ENCODE assay signal across 23 cellular contexts in the genomic region with DNA sequence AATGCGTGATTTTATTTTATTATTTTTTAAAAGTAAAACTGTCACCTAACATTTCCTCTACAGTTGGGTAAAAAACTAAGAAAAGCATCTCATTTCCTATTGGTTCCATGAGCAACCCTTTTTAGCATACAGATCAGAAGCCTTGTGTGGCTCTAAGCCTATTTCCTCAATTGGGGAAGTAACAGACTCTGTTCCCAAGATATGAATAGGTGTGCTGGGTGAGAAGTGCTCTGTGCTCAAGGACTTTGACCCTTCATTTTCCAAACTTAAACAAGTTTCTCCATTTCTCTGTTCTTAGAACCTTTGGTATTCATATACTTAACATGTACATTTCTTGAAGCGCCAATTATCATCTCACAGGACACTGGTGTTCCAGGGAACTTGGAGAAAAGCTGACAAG. TPM values are rescaled to one million over a fixed set of nuclear protein-coding genes. Genes with fewer than 3 reads are reported as not detected.
DNase-seq lines count a peak whose midpoint lies in the region; ATAC-seq and TF ChIP-seq lines count a peak whose summit lies in the region.
"Had no signal": no experiment of that assay in that cellular context is flagged by ENCODE, and none has a peak within 500 bp of the region (broad histone marks: within the 10 kb centered on the region; RNA-seq: fewer than 3 reads in every experiment).

No MANE protein-coding gene starts in this region.

- DNase-seq in Calu3: no peak
- peak; percentile 27 for DNase-seq in OCI-LY7 (ENCODE audit: low spot score)
- DNase-seq in smooth muscle cell (lab: John Stamatoyannopoulos, UW; ENCODE audit: unreplicated experiment): no peak
- DNase-seq in middle frontal gyrus (ENCODE audit: extremely low spot score, low spot score): no peak
- DNase-seq in effector CD4-positive, alpha-beta T cell: no peak
- DNase-seq in superior temporal gyrus (ENCODE audit: extremely low spot score): no peak
- DNase-seq: activated CD4-positive, alpha-beta T cell treated with anti-CD3 and anti-CD28 coated beads, Interleukin-2, amount 50 U/mL, for 4 hours; anterior cingulate cortex; CD4-positive, CD25-positive, alpha-beta regulatory T cell; dermis blood vessel endothelial cell; DMS 273 treated with DMSO at 0.1 percent for 48 hours; GOT3; left cardiac atrium; MG63; psoas muscle; T-helper 9 cell had no signal

- peak overlapping the region; percentile 18 for H3K4me3 Mint-ChIP-seq in Calu3 (ENCODE audit: low read depth, unreplicated experiment)
- H3K4me3 Mint-ChIP-seq: activated naive CD4-positive, alpha-beta T cell treated with anti-CD3 and anti-CD28 coated beads, Interleukin-2, amount 50 U/mL, for 24 hours; activated T-helper 1 cell treated with anti-CD3 and anti-CD28 coated beads, Interleukin-12 subunit alpha, Interleukin-12 subunit beta, Interleukin-2, Interleukin-4 antibody, amounts not matched to agents 30 ng/mL and 10 ng/mL and 1 ng/mL, durations not matched to agents 14 hours and 24 hours and 36 hours; CD4-positive, CD25-positive, alpha-beta regulatory T cell; neural progenitor cell; WTC11 had no signal

- H3K4me1 Mint-ChIP-seq in Calu3 (ENCODE audit: low read depth, unreplicated experiment): peaks cover 63% of the 10 kb centered on the region

- TF ChIP-seq CTCF in Calu3 (IDR thresholded peaks at IDR 0.05; ENCODE audit: unreplicated experiment) (no peak), OCI-LY7 (conservative IDR thresholded peaks at IDR 0.05; ENCODE audit: low read length) (no peak), gastroesophageal sphincter (IDR thresholded peaks at IDR 0.05) (no peak), smooth muscle cell (IDR thresholded peaks at IDR 0.05; ENCODE audit: borderline replicate concordance, insufficient read depth, poor library complexity, severe bottlenecking) (no peak)

- H3K4me1 ChIP-seq in OCI-LY7 (ENCODE audit: insufficient read depth, low read length, poor library complexity, severe bottlenecking) (peaks cover 81% of the 10 kb centered on the region), gastroesophageal sphincter (peaks cover 0 to 21% (median 6%) of the 10 kb centered on the region in 3 donors), smooth muscle cell (ENCODE audit: low read depth) (peaks cover 11% of the 10 kb centered on the region)
- H3K4me1 ChIP-seq: psoas muscle had no signal

- no peaks in the 10 kb centered on the region for H3K9me2 ChIP-seq in OCI-LY7 (ENCODE audit: insufficient read depth, low read length)

- TF ChIP-seq POLR2A in gastroesophageal sphincter (IDR thresholded peaks at IDR 0.05): no peak

- ATAC-seq in gastroesophageal sphincter (no peak), GM18517 (IDR thresholded peaks at IDR 0.05; ENCODE audit: unreplicated experiment) (no peak)
- ATAC-seq: WTC11 had no signal

- H3K9ac ChIP-seq in smooth muscle cell (ENCODE audit: low read depth): no peak overlapping the region
- H3K9ac ChIP-seq: neural progenitor cell had no signal

- H3K4me3 ChIP-seq in OCI-LY7 (ENCODE audit: low read depth, low read length, poor library complexity, severe bottlenecking) (no peak overlapping the region), gastroesophageal sphincter (no peak overlapping the region), smooth muscle cell (peak overlapping the region; percentile 0)
- H3K4me3 ChIP-seq: MG63, neural progenitor cell, psoas muscle had no signal

- peaks cover 92% of the 10 kb centered on the region for H3K79me2 ChIP-seq in OCI-LY7 (ENCODE audit: insufficient read depth, low read depth, low read length)
- H3K79me2 ChIP-seq in smooth muscle cell (ENCODE audit: low read depth): peaks cover 53% of the 10 kb centered on the region

- WGBS in gastroesophageal sphincter (ENCODE audit: low coverage in 1 of 2), 2 donors: 91 to 96% methylated on average over 2 of the region's 2 CpGs
- 93% methylated on average over 2 of the region's 2 CpGs for WGBS in smooth muscle cell (ENCODE audit: low lambda C conversion rate)

- peaks cover 7% of the 10 kb centered on the region for H3K36me3 Mint-ChIP-seq in Calu3 (ENCODE audit: insufficient read depth, unreplicated experiment)
- H3K36me3 Mint-ChIP-seq: activated naive CD4-positive, alpha-beta T cell treated with anti-CD3 and anti-CD28 coated beads, Interleukin-2, amount 50 U/mL, for 24 hours; CD4-positive, CD25-positive, alpha-beta regulatory T cell had no signal

- no peaks in the 10 kb centered on the region for H3K9me3 Mint-ChIP-seq in Calu3 (ENCODE audit: low read depth, unreplicated experiment)
- H3K9me3 Mint-ChIP-seq: activated naive CD4-positive, alpha-beta T cell treated with anti-CD3 and anti-CD28 coated beads, Interleukin-2, amount 50 U/mL, for 24 hours; activated T-helper 1 cell treated with anti-CD3 and anti-CD28 coated beads, Interleukin-12 subunit alpha, Interleukin-12 subunit beta, Interleukin-2, Interleukin-4 antibody, amounts not matched to agents 30 ng/mL and 10 ng/mL and 1 ng/mL, durations not matched to agents 14 hours and 24 hours and 36 hours; CD4-positive, CD25-positive, alpha-beta regulatory T cell had no signal

- H3K27ac ChIP-seq in OCI-LY7 (ENCODE audit: low read depth, low read length, poor library complexity, severe bottlenecking) (no peak overlapping the region), gastroesophageal sphincter (peak overlapping the region in 3 of 4 donors; percentile 8 to 61 (median 20)), smooth muscle cell (ENCODE audit: low read depth) (peak overlapping the region; percentile 59)
- H3K27ac ChIP-seq: epithelial cell of prostate, neural progenitor cell, psoas muscle had no signal

- no peaks in the 10 kb centered on the region for H3K9me3 ChIP-seq in OCI-LY7 (ENCODE audit: low read length)
- H3K9me3 ChIP-seq in gastroesophageal sphincter: no peaks in the 10 kb centered on the region
- H3K9me3 ChIP-seq in smooth muscle cell (replicated peaks; ENCODE audit: low read depth): no peaks in the 10 kb centered on the region
- H3K9me3 ChIP-seq: MG63, psoas muscle had no signal

- H3K27me3 Mint-ChIP-seq in Calu3 (ENCODE audit: unreplicated experiment): no peaks in the 10 kb centered on the region
- H3K27me3 Mint-ChIP-seq: activated naive CD4-positive, alpha-beta T cell treated with anti-CD3 and anti-CD28 coated beads, Interleukin-2, amount 50 U/mL, for 24 hours; CD4-positive, CD25-positive, alpha-beta regulatory T cell had no signal

- no peak overlapping the region for H3K27ac Mint-ChIP-seq in Calu3 (ENCODE audit: unreplicated experiment)
- H3K27ac Mint-ChIP-seq: activated naive CD4-positive, alpha-beta T cell treated with anti-CD3 and anti-CD28 coated beads, Interleukin-2, amount 50 U/mL, for 24 hours; activated T-helper 1 cell treated with anti-CD3 and anti-CD28 coated beads, Interleukin-12 subunit alpha, Interleukin-12 subunit beta, Interleukin-2, Interleukin-4 antibody, amounts not matched to agents 30 ng/mL and 10 ng/mL and 1 ng/mL, durations not matched to agents 14 hours and 24 hours and 36 hours; CD4-positive, CD25-positive, alpha-beta regulatory T cell; neural progenitor cell; WTC11 had no signal

- CTCF ChIA-PET in Calu3 (lab: Charles Lee): interaction anchor here (0.7 to 4.2 kb wide), 6 partner anchors 9 to 191 kb away, joined by 3 to 29 read pairs (median 3); a partner anchor contains a TSS
- CTCF ChIA-PET in OCI-LY7 (lab: Charles Lee; ENCODE audit: unreplicated experiment): no interaction called here

- BruUV-seq in Calu3 (replicated peaks; lab: Mats Ljungman, UMichigan) (no TSS peak), OCI-LY7 (replicated peaks; lab: Mats Ljungman, UMichigan) (no TSS peak)

- H2AFZ ChIP-seq in OCI-LY7 (ENCODE audit: low read length): no peak overlapping the region
- no peak overlapping the region for H2AFZ ChIP-seq in smooth muscle cell (ENCODE audit: low read depth)
- H2AFZ ChIP-seq: neural progenitor cell had no signal

- H4K20me1 ChIP-seq in OCI-LY7 (ENCODE audit: insufficient read depth, low read length) (peaks cover 9% of the 10 kb centered on the region; the same call in 1 of the 2 replicates), smooth muscle cell (ENCODE audit: low read depth) (peaks cover 43% of the 10 kb centered on the region)

- POLR2A ChIA-PET in OCI-LY7 (lab: Charles Lee): interaction anchor here (0.6 to 1.3 kb wide), 3 partner anchors 10 to 123 kb away, joined by 3 to 4 read pairs (median 3); no protein-coding TSS in a partner anchor

- peak overlapping the region; percentile 78 for H3K4me2 ChIP-seq in OCI-LY7 (ENCODE audit: low read length)
- peak overlapping the region; percentile 55 for H3K4me2 ChIP-seq in smooth muscle cell
- H3K4me2 ChIP-seq: neural progenitor cell had no signal

- H3K27me3 ChIP-seq in gastroesophageal sphincter: no peaks in the 10 kb centered on the region
- H3K27me3 ChIP-seq in smooth muscle cell (ENCODE audit: low read depth): no peaks in the 10 kb centered on the region
- H3K27me3 ChIP-seq: MG63, neural progenitor cell had no signal

- no peak for TF ChIP-seq EP300 in gastroesophageal sphincter (IDR thresholded peaks at IDR 0.05)

- peaks cover 15% of the 10 kb centered on the region for H3F3A ChIP-seq in smooth muscle cell (ENCODE audit: low read depth)

- H3K36me3 ChIP-seq in OCI-LY7 (ENCODE audit: insufficient read depth, low read length): peaks cover 8% of the 10 kb centered on the region; the same call in 1 of the 2 replicates
- no peaks in the 10 kb centered on the region for H3K36me3 ChIP-seq in gastroesophageal sphincter
- H3K36me3 ChIP-seq in smooth muscle cell (ENCODE audit: low read depth): no peaks in the 10 kb centered on the region
- H3K36me3 ChIP-seq: MG63, neural progenitor cell had no signal

- intact Hi-C loops in Calu3 (cut with micrococcal nuclease; ENCODE audit: unreplicated experiment) (loop anchor here (1.0 kb wide), 1 partner anchor 8 kb away; no protein-coding TSS in a partner anchor), OCI-LY7 (cut with micrococcal nuclease; ENCODE audit: unreplicated experiment) (loop anchor here (5.0 kb wide), 1 partner anchor 806 kb away; no protein-coding TSS in a partner anchor)

RNA-seq across cellular contexts. Expression of a gene that starts 24.1 kb away (rescaled TPM):
- total RNA-seq in Calu3 (2022) (88.4 and 92.4 TPM in 2 replicates), OCI-LY7 (2022) (39.1 and 40.1 TPM in 2 replicates), gastroesophageal sphincter (10 to 100 TPM in 3 of 4 donors, 1 to 10 TPM in 1; 6.2 to 17.2 (median 11.5) TPM), smooth muscle cell (24.1 and 31.1 TPM in 2 replicates)
- total RNA-seq in OCI-LY7 (2014; rRNA removed; shearing (Covaris generic)): 21.8 and 25.5 TPM in 2 replicates
- polyA plus RNA-seq in smooth muscle cell: 5.7 and 7.6 TPM in 2 replicates
